ENCODE assay signal across 18 cellular contexts in genomic region chr22:47201996-47202818, GRCh38.
DNase-seq lines count a peak whose midpoint lies in the region; ATAC-seq and TF ChIP-seq lines count a peak whose summit lies in the region.
"Had no signal": no experiment of that assay in that cellular context is flagged by ENCODE, and none has a peak within 500 bp of the region (broad histone marks: within the 10 kb centered on the region; RNA-seq: fewer than 3 reads in every experiment).

No MANE protein-coding gene starts in this region.

- H3K4ac ChIP-seq in neuronal stem cell (ENCODE audit: low read length), result peak overlapping the region; percentile 37

- H3K27me3 ChIP-seq in left ventricle myocardium inferior (ENCODE audit: low read depth) (peaks cover 83% of the 10 kb centered on the region), neuronal stem cell (ENCODE audit: control insufficient read depth in 3 of 3, insufficient read depth in 3 of 3, low read depth in 1 of 3, low read length in 3 of 3) (peaks cover 0 to 5% (median 0%) of the 10 kb centered on the region in 3 experiments)
- H3K27me3 ChIP-seq in naive thymus-derived CD4-positive, alpha-beta T cell (ENCODE audit: control insufficient read depth in 2 of 2, insufficient read depth in 2 of 2, low read length in 2 of 2), result no peaks in the 10 kb centered on the region
- H3K27me3 ChIP-seq: BE2C had no signal

- no peak overlapping the region for H3K4me2 ChIP-seq in neuronal stem cell (ENCODE audit: insufficient read depth, low read length, poor library complexity, severe bottlenecking)

- H3K27ac ChIP-seq in left ventricle myocardium inferior (replicated peaks) (no peak overlapping the region), neuronal stem cell (replicated peaks; ENCODE audit: low read length) (no peak overlapping the region)
- H3K27ac ChIP-seq in naive thymus-derived CD4-positive, alpha-beta T cell (ENCODE audit: low read depth, low read length), result no peak overlapping the region

- CTCF ChIA-PET in naive thymus-derived CD4-positive, alpha-beta T cell (lab: Charles Lee), result no interaction called here

- no peak overlapping the region for H3K9ac ChIP-seq in neuronal stem cell (ENCODE audit: low read depth, low read length, poor library complexity)

- H3K4me1 ChIP-seq in left ventricle myocardium inferior (no peaks in the 10 kb centered on the region), neuronal stem cell (ENCODE audit: control insufficient read depth in 2 of 2, insufficient read depth in 1 of 2, low read depth in 1 of 2, low read length in 2 of 2) (no peaks in the 10 kb centered on the region)
- H3K4me1 ChIP-seq in naive thymus-derived CD4-positive, alpha-beta T cell (ENCODE audit: control insufficient read depth in 2 of 2, insufficient read depth in 2 of 2, low read length in 2 of 2), result no peaks in the 10 kb centered on the region
- H3K4me1 ChIP-seq: BE2C had no signal

- H2BK120ac ChIP-seq in neuronal stem cell (ENCODE audit: low read depth, low read length), result no peak overlapping the region

- H3K36me3 Mint-ChIP-seq in naive thymus-derived CD4-positive, alpha-beta T cell, result no peaks in the 10 kb centered on the region
- H3K36me3 Mint-ChIP-seq: CD8-positive, alpha-beta memory T cell had no signal

- H3K36me3 ChIP-seq in left ventricle myocardium inferior (no peaks in the 10 kb centered on the region), neuronal stem cell (replicated peaks in 1 of 2; ENCODE audit: control insufficient read depth in 2 of 2, insufficient read depth in 2 of 2, low read length in 2 of 2) (no peaks in the 10 kb centered on the region)
- H3K36me3 ChIP-seq in naive thymus-derived CD4-positive, alpha-beta T cell (ENCODE audit: control insufficient read depth in 2 of 3, insufficient read depth in 3 of 3, low read length in 3 of 3), result no peaks in the 10 kb centered on the region
- H3K36me3 ChIP-seq: BE2C had no signal

- no peaks in the 10 kb centered on the region for H3K79me1 ChIP-seq in neuronal stem cell (ENCODE audit: low read depth, low read length)

- peak overlapping the region; percentile 65 for H3K23ac ChIP-seq in neuronal stem cell (ENCODE audit: low read depth, low read length, poor library complexity)

- no peak overlapping the region for H3K18ac ChIP-seq in neuronal stem cell (ENCODE audit: low read length)

- no peak overlapping the region for H3K4me3 ChIP-seq in left ventricle myocardium inferior
- no peak overlapping the region for H3K4me3 ChIP-seq in neuronal stem cell (ENCODE audit: low read length in 2 of 2)
- H3K4me3 ChIP-seq in naive thymus-derived CD4-positive, alpha-beta T cell (ENCODE audit: low read length), result no peak overlapping the region

- peak overlapping the region; percentile 82 for H3K14ac ChIP-seq in neuronal stem cell (ENCODE audit: low read length)

- no peak for ATAC-seq in naive thymus-derived CD4-positive, alpha-beta T cell

- DNase-seq in cardiac septum (ENCODE audit: low spot score), result peak; percentile 73
- no peak for DNase-seq in left ventricle myocardium inferior
- DNase-seq in ecto neural progenitor cell (ENCODE audit: low spot score), result peak; percentile 37
- no peak for DNase-seq in neuronal stem cell (ENCODE audit: low spot score)
- no peak for DNase-seq in SHP77 (lab: John Stamatoyannopoulos, UW)
- no peak for DNase-seq in naive thymus-derived CD4-positive, alpha-beta T cell
- no peak for DNase-seq in NCI-H2196 (lab: John Stamatoyannopoulos, UW; ENCODE audit: unreplicated experiment)
- DNase-seq: BE2C; CD8-positive, alpha-beta memory T cell; DND-41; GF-D8; HCEC 1CT; IMR-90; MV-4-11; NCI-H1436 treated with DMSO at 0.1 percent for 48 hours; NCI-H2081; NCI-H2227 treated with DMSO at 0.1 percent for 48 hours; NCI-H524 treated with DMSO at 0.1 percent for 48 hours had no signal

- no peak overlapping the region for H2BK12ac ChIP-seq in neuronal stem cell (ENCODE audit: low read length)

- H2AK5ac ChIP-seq in neuronal stem cell (ENCODE audit: low read depth, low read length), result no peak overlapping the region

- H3K4me3 Mint-ChIP-seq in naive thymus-derived CD4-positive, alpha-beta T cell, result no peak overlapping the region
- H3K4me3 Mint-ChIP-seq: CD8-positive, alpha-beta memory T cell had no signal

- intact Hi-C loops in cardiac septum (cut with DNase I) (no loop called here), left ventricle myocardium inferior (cut with micrococcal nuclease) (no loop called here)
- intact Hi-C loops in naive thymus-derived CD4-positive, alpha-beta T cell (cut with micrococcal nuclease), result no loop called here

- H2AFZ ChIP-seq in neuronal stem cell (ENCODE audit: low read length), result no peak overlapping the region

- no CpG with 5 or more reads among the region's 27 CpGs for WGBS in neuronal stem cell (ENCODE audit: extremely low coverage in 2 of 2, insufficient read length in 2 of 2, insufficient replicate concordance in 1 of 2), 2 donors

- no peak overlapping the region for H2BK5ac ChIP-seq in neuronal stem cell (ENCODE audit: low read length)

- H4K8ac ChIP-seq in neuronal stem cell (ENCODE audit: low read depth, low read length), result peak overlapping the region; percentile 43

- H3K9me3 ChIP-seq in left ventricle myocardium inferior (replicated peaks) (no peaks in the 10 kb centered on the region), neuronal stem cell (replicated peaks in 1 of 2; ENCODE audit: control insufficient read depth in 2 of 2, insufficient read depth in 1 of 2, low read depth in 1 of 2, low read length in 2 of 2) (peaks cover 2 to 52% of the 10 kb centered on the region in 2 donors)
- H3K9me3 ChIP-seq in naive thymus-derived CD4-positive, alpha-beta T cell (ENCODE audit: control insufficient read depth in 2 of 3, low read length in 3 of 3), result no peaks in the 10 kb centered on the region
- H3K9me3 ChIP-seq: BE2C had no signal

- peaks cover 0 to 4% (median 0%) of the 10 kb centered on the region in 5 donors for H3K27me3 Mint-ChIP-seq in naive thymus-derived CD4-positive, alpha-beta T cell

- no peak for TF ChIP-seq CTCF in left ventricle myocardium inferior (IDR thresholded peaks at IDR 0.05; ENCODE audit: borderline replicate concordance)

- H2BK15ac ChIP-seq in neuronal stem cell (ENCODE audit: low read length), result no peak overlapping the region

- H4K91ac ChIP-seq in neuronal stem cell (ENCODE audit: low read depth, low read length, poor library complexity), result no peak overlapping the region

- no peaks in the 10 kb centered on the region for H3K4me1 Mint-ChIP-seq in naive thymus-derived CD4-positive, alpha-beta T cell
- H3K4me1 Mint-ChIP-seq: CD8-positive, alpha-beta memory T cell had no signal

- H3K27ac Mint-ChIP-seq in naive thymus-derived CD4-positive, alpha-beta T cell, result no peak overlapping the region
- H3K27ac Mint-ChIP-seq: CD8-positive, alpha-beta memory T cell had no signal

- no peaks in the 10 kb centered on the region for H3K9me3 Mint-ChIP-seq in naive thymus-derived CD4-positive, alpha-beta T cell
- H3K9me3 Mint-ChIP-seq: CD8-positive, alpha-beta memory T cell had no signal

- POLR2A ChIA-PET in naive thymus-derived CD4-positive, alpha-beta T cell (lab: Charles Lee), result no interaction called here

Comparison
In these comparisons a context has a peak if more than half of its experiments do, and no peak if none do; other contexts are left out.
1. DNase-seq: peak in cardiac septum (single experiment) and ecto neural progenitor cell (single experiment); none in left ventricle myocardium inferior (single experiment), neuronal stem cell (single experiment), SHP77 (0 of 2), naive thymus-derived CD4-positive, alpha-beta T cell (0 of 9) and NCI-H2196 (single experiment).